ENCODE assay signal across 33 cellular contexts in the genomic region with DNA sequence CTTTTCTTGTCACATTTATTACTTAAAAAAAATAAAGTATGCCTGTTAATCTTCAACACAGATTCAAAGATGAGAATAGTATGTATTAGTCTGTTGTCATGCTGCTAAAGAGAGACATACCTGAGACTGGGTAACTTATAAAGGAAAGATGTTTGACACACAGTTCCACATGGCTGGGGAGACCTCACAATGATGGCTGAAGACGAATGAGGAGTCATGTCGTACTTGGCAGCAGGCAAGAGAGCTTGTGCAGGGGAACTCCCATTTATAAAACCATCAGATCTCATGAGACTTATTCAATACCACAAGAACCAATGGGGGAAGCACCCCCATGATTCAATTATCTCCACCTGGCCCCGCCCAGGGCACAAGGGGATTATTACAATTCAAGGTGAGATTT.
"Had no signal": no experiment of that assay in that cellular context is flagged by ENCODE, and none has a peak within 500 bp of the region (broad histone marks: within the 10 kb centered on the region; RNA-seq: fewer than 3 reads in every experiment).

No MANE protein-coding gene starts in this region.

- H3K27ac Mint-ChIP-seq: activated CD4-positive, alpha-beta memory T cell treated with anti-CD3 and anti-CD28 coated beads, Interleukin-2, amount 10 ng/mL, durations not matched to agents 7 days and 5 days; activated CD4-positive, alpha-beta T cell treated with anti-CD3 and anti-CD28 coated beads for 36 hours; activated CD4-positive, alpha-beta T cell treated with anti-CD3 and anti-CD28 coated beads, Interleukin-2, amount 10 ng/mL, durations not matched to agents 7 days and 5 days; activated CD8-positive, alpha-beta memory T cell treated with anti-CD3 and anti-CD28 coated beads, Interleukin-2, amount 10 ng/mL, durations not matched to agents 7 days and 5 days; activated CD8-positive, alpha-beta T cell treated with anti-CD3 and anti-CD28 coated beads, Interleukin-2, amount 10 ng/mL, durations not matched to agents 7 days and 5 days; activated naive CD4-positive, alpha-beta T cell treated with anti-CD3 and anti-CD28 coated beads, Interleukin-2, amount 10 ng/mL, durations not matched to agents 7 days and 5 days; activated naive CD4-positive, alpha-beta T cell treated with anti-CD3 and anti-CD28 coated beads, Interleukin-2, amount 50 U/mL, for 24 hours; activated naive CD8-positive, alpha-beta T cell; activated naive CD8-positive, alpha-beta T cell treated with anti-CD3 and anti-CD28 coated beads, Interleukin-2, amount 10 ng/mL, durations not matched to agents 7 days and 5 days; activated naive CD8-positive, alpha-beta T cell treated with anti-CD3 and anti-CD28 coated beads, Interleukin-2, amount 50 U/mL, for 24 hours; activated T-cell treated with anti-CD3 and anti-CD28 coated beads, Interleukin-2, amount 50 U/mL, for 24 hours; activated T-helper 2 cell treated with anti-CD3 and anti-CD28 coated beads, Interferon-gamma antibody, Interleukin-2, Interleukin-4, amounts not matched to agents 10 μg/mL and 5 μg/mL and 100 μg/mL, durations not matched to agents 14 hours and 24 hours and 36 hours; T-helper 1 cell treated with Interleukin-12 subunit alpha and Interleukin-12 subunit beta and Interleukin-4 antibody, amounts not matched to agents 30 μg/mL and 1 μg/mL, for 36 hours; T-helper 2 cell treated with Interferon-gamma antibody and Interleukin-4, amounts not matched to agents 5 μg/mL and 100 μg/mL, for 36 hours had no signal

- H3K36me3 Mint-ChIP-seq: activated CD8-positive, alpha-beta memory T cell treated with anti-CD3 and anti-CD28 coated beads, Interleukin-2, amount 10 ng/mL, durations not matched to agents 7 days and 5 days; activated naive CD4-positive, alpha-beta T cell treated with anti-CD3 and anti-CD28 coated beads, Interleukin-2, amount 10 ng/mL, durations not matched to agents 7 days and 5 days had no signal

- H3K4me3 Mint-ChIP-seq: activated CD4-positive, alpha-beta memory T cell treated with anti-CD3 and anti-CD28 coated beads, Interleukin-2, amount 10 ng/mL, durations not matched to agents 7 days and 5 days; activated CD4-positive, alpha-beta T cell treated with anti-CD3 and anti-CD28 coated beads for 36 hours; activated CD4-positive, alpha-beta T cell treated with anti-CD3 and anti-CD28 coated beads, Interleukin-2, amount 10 ng/mL, durations not matched to agents 7 days and 5 days; activated CD8-positive, alpha-beta memory T cell treated with anti-CD3 and anti-CD28 coated beads, Interleukin-2, amount 10 ng/mL, durations not matched to agents 7 days and 5 days; activated CD8-positive, alpha-beta T cell treated with anti-CD3 and anti-CD28 coated beads, Interleukin-2, amount 10 ng/mL, durations not matched to agents 7 days and 5 days; activated naive CD4-positive, alpha-beta T cell treated with anti-CD3 and anti-CD28 coated beads, Interleukin-2, amount 10 ng/mL, durations not matched to agents 7 days and 5 days; activated naive CD4-positive, alpha-beta T cell treated with anti-CD3 and anti-CD28 coated beads, Interleukin-2, amount 50 U/mL, for 24 hours; activated naive CD8-positive, alpha-beta T cell; activated naive CD8-positive, alpha-beta T cell treated with anti-CD3 and anti-CD28 coated beads, Interleukin-2, amount 10 ng/mL, durations not matched to agents 7 days and 5 days; activated naive CD8-positive, alpha-beta T cell treated with anti-CD3 and anti-CD28 coated beads, Interleukin-2, amount 50 U/mL, for 24 hours; activated T-cell treated with anti-CD3 and anti-CD28 coated beads, Interleukin-2, amount 50 U/mL, for 24 hours; T-helper 1 cell treated with Interleukin-12 subunit alpha and Interleukin-12 subunit beta and Interleukin-4 antibody, amounts not matched to agents 30 μg/mL and 1 μg/mL, for 36 hours; T-helper 2 cell treated with Interferon-gamma antibody and Interleukin-4, amounts not matched to agents 5 μg/mL and 100 μg/mL, for 36 hours had no signal

- H3K27me3 Mint-ChIP-seq: activated CD4-positive, alpha-beta memory T cell treated with anti-CD3 and anti-CD28 coated beads, Interleukin-2, amount 10 ng/mL, durations not matched to agents 7 days and 5 days; activated CD4-positive, alpha-beta T cell treated with anti-CD3 and anti-CD28 coated beads for 36 hours; activated CD4-positive, alpha-beta T cell treated with anti-CD3 and anti-CD28 coated beads, Interleukin-2, amount 10 ng/mL, durations not matched to agents 7 days and 5 days; activated CD8-positive, alpha-beta memory T cell treated with anti-CD3 and anti-CD28 coated beads, Interleukin-2, amount 10 ng/mL, durations not matched to agents 7 days and 5 days; activated naive CD4-positive, alpha-beta T cell treated with anti-CD3 and anti-CD28 coated beads, Interleukin-2, amount 10 ng/mL, durations not matched to agents 7 days and 5 days; activated naive CD4-positive, alpha-beta T cell treated with anti-CD3 and anti-CD28 coated beads, Interleukin-2, amount 50 U/mL, for 24 hours; activated naive CD8-positive, alpha-beta T cell; activated naive CD8-positive, alpha-beta T cell treated with anti-CD3 and anti-CD28 coated beads, Interleukin-2, amount 10 ng/mL, durations not matched to agents 7 days and 5 days; activated naive CD8-positive, alpha-beta T cell treated with anti-CD3 and anti-CD28 coated beads, Interleukin-2, amount 50 U/mL, for 24 hours; activated T-cell treated with anti-CD3 and anti-CD28 coated beads, Interleukin-2, amount 50 U/mL, for 24 hours had no signal

- H3K4me1 Mint-ChIP-seq: activated CD4-positive, alpha-beta memory T cell treated with anti-CD3 and anti-CD28 coated beads, Interleukin-2, amount 10 ng/mL, durations not matched to agents 7 days and 5 days; activated CD4-positive, alpha-beta T cell treated with anti-CD3 and anti-CD28 coated beads for 36 hours; activated CD4-positive, alpha-beta T cell treated with anti-CD3 and anti-CD28 coated beads, Interleukin-2, amount 10 ng/mL, durations not matched to agents 7 days and 5 days; activated CD8-positive, alpha-beta memory T cell treated with anti-CD3 and anti-CD28 coated beads, Interleukin-2, amount 10 ng/mL, durations not matched to agents 7 days and 5 days; activated naive CD4-positive, alpha-beta T cell treated with anti-CD3 and anti-CD28 coated beads, Interleukin-2, amount 10 ng/mL, durations not matched to agents 7 days and 5 days; activated naive CD4-positive, alpha-beta T cell treated with anti-CD3 and anti-CD28 coated beads, Interleukin-2, amount 50 U/mL, for 24 hours; activated naive CD8-positive, alpha-beta T cell treated with anti-CD3 and anti-CD28 coated beads, Interleukin-2, amount 10 ng/mL, durations not matched to agents 7 days and 5 days had no signal

- H3K4me1 ChIP-seq: body of pancreas, breast epithelium had no signal

- DNase-seq: activated CD4-positive, alpha-beta memory T cell treated with anti-CD3 and anti-CD28 coated beads, Interleukin-2, amount 10 ng/mL, durations not matched to agents 7 days and 5 days; activated CD4-positive, alpha-beta T cell treated with anti-CD3 and anti-CD28 coated beads for 1 hour; activated CD4-positive, alpha-beta T cell treated with anti-CD3 and anti-CD28 coated beads for 36 hours; activated CD4-positive, alpha-beta T cell treated with anti-CD3 and anti-CD28 coated beads for 48 hours; activated CD4-positive, alpha-beta T cell treated with anti-CD3 and anti-CD28 coated beads, Interleukin-2, amount 10 ng/mL, durations not matched to agents 7 days and 5 days; activated CD4-positive, alpha-beta T cell treated with anti-CD3 and anti-CD28 coated beads, Interleukin-2, amount 50 U/mL, for 48 hours; activated CD4-positive, CD25-positive, alpha-beta regulatory T cell; activated CD8-positive, alpha-beta memory T cell treated with anti-CD3 and anti-CD28 coated beads for 24 hours; activated CD8-positive, alpha-beta memory T cell treated with anti-CD3 and anti-CD28 coated beads, Interleukin-2, amount 10 ng/mL, durations not matched to agents 7 days and 5 days; activated CD8-positive, alpha-beta memory T cell treated with anti-CD3 and anti-CD28 coated beads, Interleukin-2, amount 50 U/mL, for 48 hours; activated CD8-positive, alpha-beta T cell treated with anti-CD3 and anti-CD28 coated beads, Interleukin-2, amount 10 ng/mL, durations not matched to agents 7 days and 5 days; activated effector memory CD4-positive, alpha-beta T cell treated with Interleukin-2 at 50 U/mL for 16 hours; activated gamma-delta T cell; activated naive CD4-positive, alpha-beta T cell treated with anti-CD3 and anti-CD28 coated beads, Interleukin-2, amount 10 ng/mL, durations not matched to agents 7 days and 5 days; activated naive CD4-positive, alpha-beta T cell treated with Interleukin-2 at 50 U/mL for 16 hours; activated naive CD8-positive, alpha-beta T cell treated with anti-CD3 and anti-CD28 coated beads, Interleukin-2, amount 10 ng/mL, durations not matched to agents 7 days and 5 days; activated naive CD8-positive, alpha-beta T cell treated with anti-CD3 and anti-CD28 coated beads, Interleukin-2, amount 50 U/mL, for 24 hours; activated T-cell treated with anti-CD3 and anti-CD28 coated beads, Interleukin-2, amount 50 U/mL, for 24 hours; activated T-cell treated with anti-CD3 and anti-CD28 coated beads, Interleukin-2, amount 50 U/mL, for 48 hours; body of pancreas; brain microvascular endothelial cell; central memory CD4-positive, alpha-beta T cell; T-helper 1 cell; T-helper 2 cell; T-helper 9 cell had no signal

- H3K36me3 ChIP-seq: brain microvascular endothelial cell, breast epithelium had no signal

- H3K9me3 ChIP-seq: body of pancreas, breast epithelium had no signal

- H3K9me3 Mint-ChIP-seq: activated CD4-positive, alpha-beta memory T cell treated with anti-CD3 and anti-CD28 coated beads, Interleukin-2, amount 10 ng/mL, durations not matched to agents 7 days and 5 days; activated naive CD8-positive, alpha-beta T cell treated with anti-CD3 and anti-CD28 coated beads, Interleukin-2, amount 10 ng/mL, durations not matched to agents 7 days and 5 days; activated T-helper 2 cell treated with anti-CD3 and anti-CD28 coated beads, Interferon-gamma antibody, Interleukin-2, Interleukin-4, amounts not matched to agents 10 μg/mL and 5 μg/mL and 100 μg/mL, durations not matched to agents 14 hours and 24 hours and 36 hours had no signal

- ATAC-seq: activated CD4-positive, alpha-beta T cell treated with anti-CD3 and anti-CD28 coated beads for 36 hours; activated CD4-positive, CD25-positive, alpha-beta regulatory T cell treated with anti-CD3 and anti-CD28 coated beads, Interleukin-2, amount 50 U/mL, for 24 hours; activated CD8-positive, alpha-beta memory T cell treated with anti-CD3 and anti-CD28 coated beads, Interleukin-2, amount 10 ng/mL, durations not matched to agents 7 days and 5 days; activated CD8-positive, alpha-beta T cell treated with anti-CD3 and anti-CD28 coated beads, Interleukin-2, amount 10 ng/mL, durations not matched to agents 7 days and 5 days; activated naive CD8-positive, alpha-beta T cell treated with anti-CD3 and anti-CD28 coated beads, Interleukin-2, amount 50 U/mL, for 24 hours; body of pancreas had no signal

- H3K27ac ChIP-seq: body of pancreas, brain microvascular endothelial cell, breast epithelium, VCaP had no signal

- H3K27me3 ChIP-seq: body of pancreas, brain microvascular endothelial cell, breast epithelium had no signal

- H3K4me3 ChIP-seq: body of pancreas, breast epithelium had no signal
